ENCODE assay signal across 22 cellular contexts in the genomic region with DNA sequence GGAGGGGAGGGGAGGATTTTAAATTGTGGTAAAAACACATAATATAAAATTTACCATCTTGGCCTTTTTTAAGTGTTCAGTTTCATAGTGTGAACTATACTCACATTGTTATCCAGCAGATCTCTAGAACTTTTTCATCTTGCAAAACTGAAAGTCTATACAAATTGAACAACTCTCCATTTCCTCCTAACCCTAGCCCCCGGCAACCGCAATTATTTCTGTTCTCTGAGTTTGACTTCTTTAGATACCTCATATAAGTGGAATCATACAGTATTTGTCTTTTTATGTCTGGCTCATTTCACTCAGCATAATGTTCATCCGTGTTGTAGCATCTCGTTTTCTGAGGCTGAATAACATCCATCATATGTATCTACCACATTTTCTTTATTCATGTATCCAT.
"Had no signal": no experiment of that assay in that cellular context is flagged by ENCODE, and none has a peak within 500 bp of the region (broad histone marks: within the 10 kb centered on the region; RNA-seq: fewer than 3 reads in every experiment).

No MANE protein-coding gene starts in this region.

- H3K9ac ChIP-seq: neural progenitor cell had no signal

- H3K36me3 ChIP-seq: esophagus squamous epithelium, lower lobe of right lung, neural progenitor cell, ovary, right atrium auricular region, sigmoid colon, stomach, thoracic aorta, transverse colon had no signal

- H3K27me3 ChIP-seq: esophagus squamous epithelium, hepatocyte, neural progenitor cell, ovary, right atrium auricular region, sigmoid colon, stomach, transverse colon had no signal

- H3K4me3 Mint-ChIP-seq: dendritic cell treated with granulocyte-macrophage colony-stimulating factor and Interleukin-4, amounts not matched to agents 40 ng/mL and 50 ng/mL, for 4 days; effector memory CD8-positive, alpha-beta T cell; memory B cell; mesothelial cell of epicardium; natural killer cell treated with Interleukin-12 subunit alpha and Interleukin-12 subunit beta and Interleukin-15 and Interleukin-18, amount 100 ng/mL, for 72 hours; neural progenitor cell had no signal

- H3K9me3 ChIP-seq: lower lobe of right lung, ovary, sigmoid colon, thoracic aorta, transverse colon had no signal

- H3K4me1 ChIP-seq: sigmoid colon, stomach, transverse colon had no signal

- H3K4me1 Mint-ChIP-seq: memory B cell had no signal

- H3K27ac Mint-ChIP-seq: dendritic cell treated with granulocyte-macrophage colony-stimulating factor and Interleukin-4, amounts not matched to agents 40 ng/mL and 50 ng/mL, for 4 days; effector memory CD8-positive, alpha-beta T cell; memory B cell; mesothelial cell of epicardium; natural killer cell treated with Interleukin-12 subunit alpha and Interleukin-12 subunit beta and Interleukin-15 and Interleukin-18, amount 100 ng/mL, for 72 hours; neural progenitor cell had no signal

- H2AFZ ChIP-seq: hepatocyte, neural progenitor cell had no signal

- H3K4me2 ChIP-seq: hepatocyte, neural progenitor cell had no signal

- H3K36me3 Mint-ChIP-seq: memory B cell; mesothelial cell of epicardium; natural killer cell treated with Interleukin-12 subunit alpha and Interleukin-12 subunit beta and Interleukin-15 and Interleukin-18, amount 100 ng/mL, for 72 hours; neural progenitor cell had no signal

- H3K27ac ChIP-seq: hepatocyte, left ventricle myocardium inferior, neural progenitor cell, ovary, thoracic aorta had no signal

- H3K79me2 ChIP-seq: hepatocyte had no signal

- H3K9me3 Mint-ChIP-seq: effector memory CD8-positive, alpha-beta T cell; natural killer cell treated with Interleukin-12 subunit alpha and Interleukin-12 subunit beta and Interleukin-15 and Interleukin-18, amount 100 ng/mL, for 72 hours; neural progenitor cell had no signal

- ATAC-seq: effector memory CD8-positive, alpha-beta T cell; left cardiac atrium; lower lobe of right lung; natural killer cell treated with Interleukin-12 subunit alpha and Interleukin-12 subunit beta and Interleukin-15 and Interleukin-18, amount 100 ng/mL, for 72 hours had no signal

- H3K4me3 ChIP-seq: esophagus squamous epithelium, hepatocyte, left ventricle myocardium inferior, lower lobe of right lung, neural progenitor cell, ovary, right atrium auricular region, sigmoid colon, skin epidermis, stomach, thoracic aorta, transverse colon had no signal

- DNase-seq: effector memory CD8-positive, alpha-beta T cell; esophagus squamous epithelium; foreskin fibroblast; kidney; left cardiac atrium; left ventricle myocardium inferior; lower lobe of right lung; nucleus accumbens; ovary; sigmoid colon; stomach; substantia nigra; transverse colon had no signal
